ENCODE assay signal across 20 cellular contexts in genomic region chr5:106376522-106376921, GRCh38.
DNase-seq lines count a peak whose midpoint lies in the region; FAIRE-seq and TF ChIP-seq lines count a peak whose summit lies in the region.
"Had no signal": no experiment of that assay in that cellular context is flagged by ENCODE, and none has a peak within 500 bp of the region (broad histone marks: within the 10 kb centered on the region; RNA-seq: fewer than 3 reads in every experiment).

No MANE protein-coding gene starts in this region.

- H3K27ac Mint-ChIP-seq in endothelial cell (ENCODE audit: unreplicated experiment): no peak overlapping the region
- H3K27ac Mint-ChIP-seq: activated naive CD8-positive, alpha-beta T cell treated with anti-CD3 and anti-CD28 coated beads, Interleukin-2, amount 50 U/mL, for 24 hours; CD4-positive, alpha-beta T cell; naive thymus-derived CD4-positive, alpha-beta T cell; progenitor cell of endocrine pancreas had no signal

- CTCF ChIA-PET in SK-N-SH (lab: Yijun Ruan, JAX): interaction anchor here (1.1 kb wide), 1 partner anchor 35 kb away, joined by 3 read pairs; no protein-coding TSS in a partner anchor
- CTCF ChIA-PET in HEK293T (lab: Yijun Ruan, JAX): no interaction called here

- H3K9me2 ChIP-seq in SK-N-SH: no peaks in the 10 kb centered on the region

- H3K36me3 Mint-ChIP-seq in endothelial cell (ENCODE audit: low read depth, unreplicated experiment): no peaks in the 10 kb centered on the region
- H3K36me3 Mint-ChIP-seq: naive thymus-derived CD4-positive, alpha-beta T cell had no signal

- POLR2A ChIA-PET in SK-N-SH (lab: Yijun Ruan, JAX): no interaction called here
- POLR2A ChIA-PET in HEK293T (lab: Yijun Ruan, JAX): no interaction called here

- H2AFZ ChIP-seq in SK-N-SH (ENCODE audit: low read depth) (no peak overlapping the region), fibroblast of lung (ENCODE audit: low read length) (no peak overlapping the region)

- no peaks in the 10 kb centered on the region for H3K79me2 ChIP-seq in SK-N-SH (ENCODE audit: insufficient read depth)
- H3K79me2 ChIP-seq in fibroblast of lung (ENCODE audit: control insufficient read depth, insufficient read depth, low read length): no peaks in the 10 kb centered on the region

- TF ChIP-seq CTCF in SK-N-SH (IDR thresholded peaks at IDR 0.05) (no peak), fibroblast of lung (conservative IDR thresholded peaks at IDR 0.05 in 1 of 2, IDR thresholded peaks at IDR 0.05 in 1 of 2; ENCODE audit: low read depth in 1 of 2, low read length in 2 of 2) (no peak), endothelial cell (IDR thresholded peaks at IDR 0.05; ENCODE audit: unreplicated experiment) (no peak)

- H3K4me3 ChIP-seq in SK-N-SH (ENCODE audit: low read depth in 2 of 2, low read length in 1 of 2) (no peak overlapping the region), fibroblast of lung (replicated peaks in 1 of 4; ENCODE audit: control extremely low read depth in 1 of 4, insufficient read depth in 1 of 4, low read depth in 3 of 4, low read length in 4 of 4) (no peak overlapping the region)
- H3K4me3 ChIP-seq: SJCRH30 had no signal

- H3K27me3 Mint-ChIP-seq in endothelial cell (ENCODE audit: unreplicated experiment): no peaks in the 10 kb centered on the region
- H3K27me3 Mint-ChIP-seq: activated naive CD8-positive, alpha-beta T cell treated with anti-CD3 and anti-CD28 coated beads, Interleukin-2, amount 50 U/mL, for 24 hours; CD4-positive, alpha-beta T cell; naive thymus-derived CD4-positive, alpha-beta T cell; progenitor cell of endocrine pancreas had no signal

- peak; percentile 3 for DNase-seq in NOMO-1 treated with DMSO at 0.1 percent for 48 hours (lab: John Stamatoyannopoulos, UW; ENCODE audit: unreplicated experiment)
- no peak for DNase-seq in NOMO-1 treated with dmso at 0.1 percent for 144 hours (lab: John Stamatoyannopoulos, UW; ENCODE audit: unreplicated experiment)
- DNase-seq in SK-N-SH: no peak
- peak; percentile 11 to 88 for DNase-seq in fibroblast of lung (ENCODE audit: low read depth in 2 of 2)
- DNase-seq in endothelial cell (ENCODE audit: low spot score): no peak
- DNase-seq in HuH-7.5 (ENCODE audit: low spot score): no peak
- DNase-seq in HEK293T (ENCODE audit: extremely low spot score): no peak
- no peak for DNase-seq in GM19239 (ENCODE audit: insufficient read length, low spot score)
- DNase-seq: activated CD4-positive, alpha-beta T cell treated with anti-CD3 and anti-CD28 coated beads, Interleukin-2, amount 50 U/mL, for 4 hours; activated naive CD8-positive, alpha-beta T cell treated with anti-CD3 and anti-CD28 coated beads, Interleukin-2, amount 50 U/mL, for 24 hours; activated T-cell treated with anti-CD3 and anti-CD28 coated beads, Interleukin-2, amount 50 U/mL, for 48 hours; CD4-positive, alpha-beta T cell; left ventricle myocardium superior; naive thymus-derived CD4-positive, alpha-beta T cell; NCI-H1105; NCI-H2227 treated with DMSO at 0.1 percent for 48 hours had no signal

- peaks cover 13% of the 10 kb centered on the region for H3F3A ChIP-seq in SK-N-SH (replicated peaks; ENCODE audit: insufficient read depth)

- peak overlapping the region in 1 of 2 experiments; percentile 42; a peak in 1 of 4 replicates for H3K27ac ChIP-seq in SK-N-SH (ENCODE audit: low read depth in 2 of 2, low read length in 1 of 2)
- no peak overlapping the region for H3K27ac ChIP-seq in fibroblast of lung (ENCODE audit: insufficient read depth, low read length)
- H3K27ac ChIP-seq: 22Rv1, SJCRH30 had no signal

- H4K20me1 ChIP-seq in SK-N-SH (ENCODE audit: insufficient read depth) (no peaks in the 10 kb centered on the region), fibroblast of lung (ENCODE audit: control insufficient read depth, extremely low read depth, insufficient read depth, low read length) (no peaks in the 10 kb centered on the region)

- no peak for FAIRE-seq in GM19239 (lab: Jason Lieb, UNC)
- FAIRE-seq: TTC549 had no signal

- TF ChIP-seq RAD21 in SK-N-SH (IDR thresholded peaks at IDR 0.05; ENCODE audit: low read length): no peak

- WGBS in SK-N-SH (ENCODE audit: low lambda C conversion rate): 2% methylated on average over 1 of the region's 1 CpG

- H3K9me3 ChIP-seq in SK-N-SH: 0 out of 2 replicates have a peak, but pooled peaks cover 6% of the 10 kb centered on the region
- H3K9me3 ChIP-seq in fibroblast of lung (ENCODE audit: control insufficient read depth, insufficient read depth, low read depth, low read length): no peaks in the 10 kb centered on the region
- H3K9me3 ChIP-seq: SJCRH30 had no signal

- H3K9me3 Mint-ChIP-seq in endothelial cell (ENCODE audit: unreplicated experiment): no peaks in the 10 kb centered on the region
- H3K9me3 Mint-ChIP-seq: activated naive CD8-positive, alpha-beta T cell treated with anti-CD3 and anti-CD28 coated beads, Interleukin-2, amount 50 U/mL, for 24 hours had no signal

- H3K27me3 ChIP-seq in SK-N-SH (ENCODE audit: insufficient read depth) (no peaks in the 10 kb centered on the region), fibroblast of lung (ENCODE audit: control insufficient read depth, insufficient read depth, low read length) (no peaks in the 10 kb centered on the region)
- H3K27me3 ChIP-seq: SJCRH30 had no signal

- H3K9ac ChIP-seq in SK-N-SH (no peak overlapping the region), fibroblast of lung (ENCODE audit: insufficient read depth, low read length) (no peak overlapping the region)

- no peaks in the 10 kb centered on the region for H3K36me3 ChIP-seq in SK-N-SH (replicated peaks in 1 of 2; ENCODE audit: control insufficient read depth in 1 of 2, insufficient read depth in 2 of 2, low read length in 1 of 2)
- no peaks in the 10 kb centered on the region for H3K36me3 ChIP-seq in fibroblast of lung (ENCODE audit: control insufficient read depth, insufficient read depth, low read length)
- H3K36me3 ChIP-seq: SJCRH30 had no signal

- H3K4me1 ChIP-seq in SK-N-SH (ENCODE audit: control insufficient read depth in 1 of 2, insufficient read depth in 2 of 2, low read depth in 1 of 2, low read length in 1 of 2): peaks cover 0 to 6% of the 10 kb centered on the region in 2 experiments; a peak in 1 of 4 replicates
- H3K4me1 ChIP-seq in fibroblast of lung (ENCODE audit: control insufficient read depth, extremely low read depth, insufficient read depth, low read length): no peaks in the 10 kb centered on the region

- H3K4me1 Mint-ChIP-seq in endothelial cell (ENCODE audit: unreplicated experiment): peaks cover 2% of the 10 kb centered on the region
- H3K4me1 Mint-ChIP-seq: activated naive CD8-positive, alpha-beta T cell treated with anti-CD3 and anti-CD28 coated beads, Interleukin-2, amount 50 U/mL, for 24 hours; naive thymus-derived CD4-positive, alpha-beta T cell had no signal

- TF ChIP-seq EP300 in SK-N-SH (IDR thresholded peaks at IDR 0.05; ENCODE audit: borderline replicate concordance in 1 of 2, low read depth in 1 of 2, low read length in 1 of 2): peak in 1 of 2 experiments; percentile 91; a peak in 2 of 4 replicates

- H3K4me2 ChIP-seq in SK-N-SH (0 out of 2 replicates have a peak overlapping the region, but pooled peaks have one; percentile 8), fibroblast of lung (ENCODE audit: extremely low read depth, insufficient read depth, low read length) (peak overlapping the region; percentile 13)

- H3K4me3 Mint-ChIP-seq in endothelial cell (ENCODE audit: unreplicated experiment): no peak overlapping the region
- H3K4me3 Mint-ChIP-seq: activated naive CD8-positive, alpha-beta T cell treated with anti-CD3 and anti-CD28 coated beads, Interleukin-2, amount 50 U/mL, for 24 hours; CD4-positive, alpha-beta T cell; naive thymus-derived CD4-positive, alpha-beta T cell had no signal

TF ChIP-seq in SK-N-SH, 30 proteins besides CTCF, POLR2A, EP300 and RAD21 (continues in another document):
- TF ChIP-seq TCF12 (IDR thresholded peaks at IDR 0.05) (peak; percentile 92), RXRA (IDR thresholded peaks at IDR 0.05; ENCODE audit: borderline replicate concordance, low read depth) (peak; percentile 51; the same call in 1 of the 2 replicates), FOSL2 (IDR thresholded peaks at IDR 0.05; ENCODE audit: borderline replicate concordance, low read depth) (peak; percentile 58; the same call in 1 of the 2 replicates)

TF ChIP-seq in HEK293T, 16 proteins besides CTCF, POLR2A, EP300 and RAD21:
- no peak for TF ChIP-seq SUZ12 (IDR thresholded peaks at IDR 0.05)
- TF ChIP-seq PKNOX1 (IDR thresholded peaks at IDR 0.05): no peak
- no peak for TF ChIP-seq FOXM1 (IDR thresholded peaks at IDR 0.05; ENCODE audit: borderline replicate concordance)
- TF ChIP-seq FOXA1 (IDR thresholded peaks at IDR 0.05): no peak
- no peak for TF ChIP-seq ELF4 (IDR thresholded peaks at IDR 0.05)
- TF ChIP-seq ZNF384 (IDR thresholded peaks at IDR 0.05): no peak
- TF ChIP-seq CTBP1 (IDR thresholded peaks at IDR 0.05; ENCODE audit: borderline replicate concordance): no peak
- TF ChIP-seq BHLHE40 (IDR thresholded peaks at IDR 0.05; ENCODE audit: borderline replicate concordance): no peak

Comparison
In these comparisons a context has a peak if more than half of its experiments do, and no peak if none do; other contexts are left out.
1. DNase-seq: peak in NOMO-1 treated with DMSO at 0.1 percent for 48 hours (single experiment) and fibroblast of lung (2 of 2); none in NOMO-1 treated with dmso at 0.1 percent for 144 hours (single experiment), SK-N-SH (single experiment), endothelial cell (single experiment), HuH-7.5 (single experiment), HEK293T (single experiment) and GM19239 (single experiment).